Comparison of ENCODE assay signal across 18 cellular contexts in the genomic region with DNA sequence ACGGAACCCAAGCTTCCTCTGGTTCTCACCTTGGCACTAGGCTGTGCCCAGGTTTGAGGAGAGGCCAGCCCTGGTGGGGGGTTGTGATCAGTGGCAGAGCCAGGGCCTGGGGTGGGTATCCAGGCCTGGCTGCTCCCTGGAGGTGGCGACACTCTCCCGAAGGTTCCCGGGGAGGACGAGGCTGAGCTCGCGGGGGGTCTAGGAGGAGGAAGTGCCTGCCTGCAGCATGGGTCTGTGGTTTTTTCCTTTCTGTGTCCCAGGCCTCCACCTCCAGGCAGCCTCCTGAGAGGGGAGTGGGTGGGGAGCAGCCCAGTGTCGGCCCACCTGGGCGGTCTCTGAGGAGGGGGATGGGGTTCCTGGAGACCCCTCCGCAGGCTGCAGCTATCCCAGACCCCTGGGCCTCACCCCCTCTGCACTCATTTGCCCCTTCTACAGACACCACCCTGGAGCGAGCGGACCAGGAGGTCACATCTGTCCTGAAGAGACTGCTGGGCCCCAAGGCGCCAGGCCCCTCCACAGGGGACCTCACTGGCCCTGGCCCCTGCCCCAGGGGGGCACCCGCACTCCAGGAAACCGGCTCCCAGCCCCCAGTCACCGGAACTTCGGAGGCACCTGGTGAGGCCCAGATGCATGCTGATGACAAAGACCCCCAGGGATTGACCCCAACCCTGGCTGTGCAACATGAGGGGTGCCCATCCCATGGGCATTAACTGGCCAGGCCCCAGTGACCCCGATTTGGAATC. TPM values are rescaled to one million over a fixed set of nuclear protein-coding genes. Genes with fewer than 3 reads are reported as not detected.
"Had no signal": no experiment of that assay in that cellular context is flagged by ENCODE, and none has a peak within 500 bp of the region (broad histone marks: within the 10 kb centered on the region; RNA-seq: fewer than 3 reads in every experiment).

No MANE protein-coding gene starts in this region.

- H3K4me1 Mint-ChIP-seq: activated naive CD8-positive, alpha-beta T cell treated with anti-CD3 and anti-CD28 coated beads, Interleukin-2, amount 50 U/mL, for 24 hours; memory B cell had no signal

- H3K27ac ChIP-seq: coronary artery, gastroesophageal sphincter, transverse colon, VCaP had no signal

- H3K4me3 ChIP-seq: coronary artery, gastroesophageal sphincter, transverse colon had no signal

- H3K27me3 Mint-ChIP-seq: activated CD4-positive, alpha-beta memory T cell treated with anti-CD3 and anti-CD28 coated beads, Interleukin-2, amount 10 ng/mL, durations not matched to agents 7 days and 5 days; activated naive CD8-positive, alpha-beta T cell treated with anti-CD3 and anti-CD28 coated beads, Interleukin-2, amount 50 U/mL, for 24 hours; natural killer cell treated with Interleukin-12 subunit alpha and Interleukin-12 subunit beta and Interleukin-15 and Interleukin-18, amount 100 ng/mL, for 72 hours had no signal

- DNase-seq: activated CD4-positive, alpha-beta memory T cell treated with anti-CD3 and anti-CD28 coated beads, Interleukin-2, amount 10 ng/mL, durations not matched to agents 7 days and 5 days; activated gamma-delta T cell treated with Interleukin-2 at 50 U/mL for 16 hours; activated naive CD8-positive, alpha-beta T cell treated with anti-CD3 and anti-CD28 coated beads, Interleukin-2, amount 50 U/mL, for 24 hours; activated T-cell treated with anti-CD3 and anti-CD28 coated beads, Interleukin-2, amount 50 U/mL, for 48 hours; central memory CD4-positive, alpha-beta T cell; effector CD4-positive, alpha-beta T cell; hippocampal formation; left colon; occipital lobe; small intestine; transverse colon had no signal

- H3K4me3 Mint-ChIP-seq: activated CD4-positive, alpha-beta memory T cell treated with anti-CD3 and anti-CD28 coated beads, Interleukin-2, amount 10 ng/mL, durations not matched to agents 7 days and 5 days; activated naive CD8-positive, alpha-beta T cell treated with anti-CD3 and anti-CD28 coated beads, Interleukin-2, amount 50 U/mL, for 24 hours; memory B cell; natural killer cell treated with Interleukin-12 subunit alpha and Interleukin-12 subunit beta and Interleukin-15 and Interleukin-18, amount 100 ng/mL, for 72 hours had no signal

- H3K9me3 Mint-ChIP-seq: activated CD4-positive, alpha-beta memory T cell treated with anti-CD3 and anti-CD28 coated beads, Interleukin-2, amount 10 ng/mL, durations not matched to agents 7 days and 5 days; activated naive CD8-positive, alpha-beta T cell treated with anti-CD3 and anti-CD28 coated beads, Interleukin-2, amount 50 U/mL, for 24 hours; memory B cell; natural killer cell treated with Interleukin-12 subunit alpha and Interleukin-12 subunit beta and Interleukin-15 and Interleukin-18, amount 100 ng/mL, for 72 hours had no signal

- H3K4me1 ChIP-seq: gastroesophageal sphincter, transverse colon had no signal

- H3K36me3 ChIP-seq: gastroesophageal sphincter, transverse colon had no signal

- ATAC-seq: activated naive CD8-positive, alpha-beta T cell treated with anti-CD3 and anti-CD28 coated beads, Interleukin-2, amount 50 U/mL, for 24 hours; gastroesophageal sphincter; left colon; natural killer cell treated with Interleukin-12 subunit alpha and Interleukin-12 subunit beta and Interleukin-15 and Interleukin-18, amount 100 ng/mL, for 72 hours had no signal

- H3K9me3 ChIP-seq: gastroesophageal sphincter, transverse colon had no signal

- H3K27ac Mint-ChIP-seq: activated CD4-positive, alpha-beta memory T cell treated with anti-CD3 and anti-CD28 coated beads, Interleukin-2, amount 10 ng/mL, durations not matched to agents 7 days and 5 days; activated naive CD8-positive, alpha-beta T cell treated with anti-CD3 and anti-CD28 coated beads, Interleukin-2, amount 50 U/mL, for 24 hours; memory B cell; natural killer cell treated with Interleukin-12 subunit alpha and Interleukin-12 subunit beta and Interleukin-15 and Interleukin-18, amount 100 ng/mL, for 72 hours had no signal

RNA-seq across cellular contexts. Expression of gene TRIM17, which starts 54.3 kb away (rescaled TPM):
- total RNA-seq: gastroesophageal sphincter, SK-MEL-5, subcutaneous adipose tissue, transverse colon had no signal
